Comparison of ENCODE assay signal across 22 cellular contexts in the genomic region with DNA sequence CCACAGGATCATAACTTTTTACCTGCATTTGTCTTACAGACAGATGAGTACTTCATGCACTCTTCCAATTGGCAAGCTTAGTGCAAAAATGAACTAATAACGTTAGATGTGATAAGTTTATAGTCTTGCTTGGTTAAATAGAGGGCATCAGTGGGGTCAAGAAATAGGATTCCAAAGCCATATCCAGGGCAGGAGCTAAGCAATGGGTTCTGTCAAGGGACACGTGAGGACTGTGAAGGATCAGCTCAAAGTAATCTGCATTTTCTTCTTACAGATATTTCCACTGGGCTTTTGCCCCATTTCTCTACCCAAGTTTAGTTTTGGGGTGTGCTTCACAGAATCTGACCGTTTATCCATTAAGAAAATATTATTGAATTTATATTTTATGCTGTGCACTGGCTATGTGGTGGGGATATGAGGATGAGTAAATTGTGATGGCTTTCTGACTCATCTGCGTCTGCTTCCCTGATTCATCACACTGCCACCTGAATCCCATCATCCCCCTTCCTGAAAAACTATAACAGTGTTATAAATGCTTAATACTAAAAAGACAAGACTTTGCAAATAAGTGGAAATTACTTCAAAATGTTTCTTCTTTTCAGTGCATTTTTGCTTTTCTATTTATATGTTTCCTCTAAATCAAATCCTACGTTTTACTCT. TPM values are rescaled to one million over a fixed set of nuclear protein-coding genes. Genes with fewer than 3 reads are reported as not detected.
DNase-seq lines count a peak whose midpoint lies in the region; ATAC-seq, FAIRE-seq and TF ChIP-seq lines count a peak whose summit lies in the region.
"Had no signal": no experiment of that assay in that cellular context is flagged by ENCODE, and none has a peak within 500 bp of the region (broad histone marks: within the 10 kb centered on the region; RNA-seq: fewer than 3 reads in every experiment).

No MANE protein-coding gene starts in this region.

- DNase-seq in AG20443 (ENCODE audit: low spot score) (peak; percentile 60), LHCN-M2 (ENCODE audit: low read depth) (peak; percentile 70), bronchial epithelial cell (ENCODE audit: low read depth) (peak; percentile 85), kidney tubule cell (ENCODE audit: low spot score) (peak; percentile 71), NCI-H69 (lab: John Stamatoyannopoulos, UW) (no peak), sciatic nerve (ENCODE audit: low spot score) (no peak), tibial nerve (ENCODE audit: low spot score in 2 of 2) (no peak)
- no peak for DNase-seq in natural killer cell treated with Interleukin-12 subunit alpha and Interleukin-12 subunit beta and Interleukin-15 and Interleukin-18, amount 100 ng/mL, for 72 hours (ENCODE audit: low spot score)
- DNase-seq: activated CD8-positive, alpha-beta memory T cell treated with anti-CD3 and anti-CD28 coated beads for 24 hours; amygdala; cortex of kidney; NCI-H2029 treated with DMSO at 0.1 percent for 48 hours; NCI-H748 treated with DMSO at 0.1 percent for 48 hours; pancreas; RPMI8226; T-cell; WERI-Rb-1 had no signal

- H3K27ac ChIP-seq in tibial nerve: no peak overlapping the region
- H3K27ac ChIP-seq: esophagus muscularis mucosa, pancreas, vagina, WERI-Rb-1 had no signal

- H3K36me3 Mint-ChIP-seq in natural killer cell treated with Interleukin-12 subunit alpha and Interleukin-12 subunit beta and Interleukin-15 and Interleukin-18, amount 100 ng/mL, for 72 hours: no peaks in the 10 kb centered on the region
- H3K36me3 Mint-ChIP-seq: T-cell had no signal

- peaks cover 9 to 11% of the 10 kb centered on the region in 2 donors for H3K27me3 Mint-ChIP-seq in natural killer cell treated with Interleukin-12 subunit alpha and Interleukin-12 subunit beta and Interleukin-15 and Interleukin-18, amount 100 ng/mL, for 72 hours

- intact Hi-C loops in sciatic nerve (cut with DNase I): no loop called here

- no peaks in the 10 kb centered on the region for H3K9me3 ChIP-seq in tibial nerve
- H3K9me3 ChIP-seq: esophagus muscularis mucosa, pancreas, vagina had no signal

- no peak overlapping the region for H3K4me3 Mint-ChIP-seq in natural killer cell treated with Interleukin-12 subunit alpha and Interleukin-12 subunit beta and Interleukin-15 and Interleukin-18, amount 100 ng/mL, for 72 hours
- H3K4me3 Mint-ChIP-seq: B cell; stimulated activated naive CD8-positive, alpha-beta T cell treated with anti-CD3 and anti-CD28 coated beads, Interleukin-15, Interleukin-2, amounts not matched to agents 100 ng/mL and 50 ng/mL, for 24 hours; T-cell had no signal

- H3K4me3 ChIP-seq in bronchial epithelial cell (ENCODE audit: low read depth, low read length) (no peak overlapping the region), tibial nerve (no peak overlapping the region)
- H3K4me3 ChIP-seq: esophagus muscularis mucosa, pancreas, vagina had no signal

- H3K36me3 ChIP-seq in bronchial epithelial cell (ENCODE audit: control insufficient read depth, insufficient read depth, low read length) (no peaks in the 10 kb centered on the region), tibial nerve (no peaks in the 10 kb centered on the region)
- H3K36me3 ChIP-seq: esophagus muscularis mucosa, pancreas, vagina, WERI-Rb-1 had no signal

- no peak for TF ChIP-seq CTCF in bronchial epithelial cell (IDR thresholded peaks at IDR 0.05; ENCODE audit: insufficient read depth, low read length, severe bottlenecking)
- TF ChIP-seq CTCF in tibial nerve (IDR thresholded peaks at IDR 0.05): no peak

- H3K27me3 ChIP-seq in bronchial epithelial cell (ENCODE audit: control insufficient read depth, insufficient read depth, low read length) (no peaks in the 10 kb centered on the region), tibial nerve (no peaks in the 10 kb centered on the region)
- H3K27me3 ChIP-seq: esophagus muscularis mucosa, pancreas, vagina had no signal

- no peak for TF ChIP-seq EP300 in tibial nerve (IDR thresholded peaks at IDR 0.05)

- TF ChIP-seq POLR2A in tibial nerve (IDR thresholded peaks at IDR 0.05): no peak

- 70 to 74% methylated on average over 5 of the region's 5 CpGs for WGBS in tibial nerve, 2 donors

- no peaks in the 10 kb centered on the region for H3K4me1 Mint-ChIP-seq in natural killer cell treated with Interleukin-12 subunit alpha and Interleukin-12 subunit beta and Interleukin-15 and Interleukin-18, amount 100 ng/mL, for 72 hours (ENCODE audit: low read depth in 2 of 2)
- H3K4me1 Mint-ChIP-seq: B cell, T-cell had no signal

- no peak overlapping the region for H3K27ac Mint-ChIP-seq in natural killer cell treated with Interleukin-12 subunit alpha and Interleukin-12 subunit beta and Interleukin-15 and Interleukin-18, amount 100 ng/mL, for 72 hours
- H3K27ac Mint-ChIP-seq: B cell; stimulated activated naive CD8-positive, alpha-beta T cell treated with anti-CD3 and anti-CD28 coated beads, Interleukin-15, Interleukin-2, amounts not matched to agents 100 ng/mL and 50 ng/mL, for 24 hours; T-cell had no signal

- no peaks in the 10 kb centered on the region for H3K9me3 Mint-ChIP-seq in natural killer cell treated with Interleukin-12 subunit alpha and Interleukin-12 subunit beta and Interleukin-15 and Interleukin-18, amount 100 ng/mL, for 72 hours
- H3K9me3 Mint-ChIP-seq: stimulated activated naive CD8-positive, alpha-beta T cell treated with anti-CD3 and anti-CD28 coated beads, Interleukin-15, Interleukin-2, amounts not matched to agents 100 ng/mL and 50 ng/mL, for 24 hours; T-cell had no signal

- no peak for FAIRE-seq in bronchial epithelial cell (lab: Jason Lieb, UNC)
- FAIRE-seq: pancreas had no signal

- H3K4me1 ChIP-seq in tibial nerve: no peaks in the 10 kb centered on the region
- H3K4me1 ChIP-seq: pancreas had no signal

- ATAC-seq in sciatic nerve: no peak
- ATAC-seq in natural killer cell treated with Interleukin-12 subunit alpha and Interleukin-12 subunit beta and Interleukin-15 and Interleukin-18, amount 100 ng/mL, for 72 hours: no peak
- ATAC-seq: left lobe of liver, T-cell had no signal

RNA-seq across cellular contexts. Expression of a gene that starts 17.5 kb away (rescaled TPM):
- 15.3 and 16.4 TPM in 2 replicates for total RNA-seq in LHCN-M2 (2014; rRNA removed)
- polyA plus RNA-seq in LHCN-M2 (2012): 6.7 TPM
- total RNA-seq in bronchial epithelial cell: 4.2 and 6.1 TPM in 2 replicates
- total RNA-seq in sciatic nerve: 15.2 TPM
- under 1 TPM; 0.11 to 0.24 TPM for total RNA-seq in natural killer cell treated with Interleukin-12 subunit alpha and Interleukin-12 subunit beta and Interleukin-15 and Interleukin-18, amount 100 ng/mL, for 72 hours
- 10 to 100 TPM; 12.3 to 18.2 (median 13.4) TPM for total RNA-seq in tibial nerve

Comparison
In these comparisons a context has a peak if more than half of its experiments do, and no peak if none do; other contexts are left out.
1. DNase-seq: peak in AG20443 (single experiment), LHCN-M2 (single experiment), bronchial epithelial cell (single experiment) and kidney tubule cell (single experiment); none in NCI-H69 (single experiment), sciatic nerve (single experiment), natural killer cell treated with Interleukin-12 subunit alpha and Interleukin-12 subunit beta and Interleukin-15 and Interleukin-18, amount 100 ng/mL, for 72 hours (single experiment) and tibial nerve (0 of 2).